9 cellular contexts compared by ENCODE assay signal in the genomic region with DNA sequence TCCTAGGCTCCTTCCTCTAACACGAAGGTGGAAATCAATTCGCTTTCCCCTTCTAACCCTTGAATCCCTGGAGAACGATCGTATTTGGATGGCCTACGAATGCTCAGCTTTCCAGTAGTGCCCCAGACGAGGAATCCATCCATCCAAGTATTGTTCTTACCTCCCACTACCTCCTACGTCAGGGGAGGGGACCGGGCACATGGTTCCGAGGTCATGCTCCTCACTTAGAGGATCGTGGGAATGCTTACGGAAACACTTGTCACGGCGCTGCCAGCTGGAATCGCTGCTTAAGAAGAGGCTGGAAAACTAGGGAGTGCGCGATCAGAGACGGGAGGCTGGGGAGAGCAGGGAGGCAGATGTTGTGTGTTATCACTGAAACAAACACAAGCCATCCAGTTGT. TPM values are rescaled to one million over a fixed set of nuclear protein-coding genes. Genes with fewer than 3 reads are reported as not detected.
A peak's percentile ranks its signal among the peaks of the same experiment; 100 is the strongest.
DNase-seq lines count a peak whose midpoint lies in the region; ATAC-seq and TF ChIP-seq lines count a peak whose summit lies in the region.
"Had no signal": no experiment of that assay in that cellular context is flagged by ENCODE, and none has a peak within 500 bp of the region (broad histone marks: within the 10 kb centered on the region; RNA-seq: fewer than 3 reads in every experiment).

No MANE protein-coding gene starts in this region.

- no peak for TF ChIP-seq POLR2A in spleen (IDR thresholded peaks at IDR 0.05)

- H3K27me3 ChIP-seq in RWPE2 (ENCODE audit: insufficient read depth, poor library complexity, severe bottlenecking) (no peaks in the 10 kb centered on the region), liver (ENCODE audit: control insufficient read depth in 4 of 4, insufficient read depth in 4 of 4, low read length in 3 of 4) (no peaks in the 10 kb centered on the region), spleen (replicated peaks in 1 of 7) (no peaks in the 10 kb centered on the region)

- H3K4me1 ChIP-seq in RWPE2 (ENCODE audit: insufficient read depth, poor library complexity, severe bottlenecking) (peaks cover 63% of the 10 kb centered on the region), liver (ENCODE audit: control insufficient read depth in 4 of 4, insufficient read depth in 4 of 4, low read length in 3 of 4) (peaks cover 13 to 56% (median 46%) of the 10 kb centered on the region in 4 donors), spleen (peaks cover 59 to 100% (median 83%) of the 10 kb centered on the region in 6 donors)

- no peak for ATAC-seq in RWPE2 (ENCODE audit: low read depth)
- ATAC-seq in SK-N-SH treated with all-trans-retinoic acid at 6 μM for 48 hours: no peak

- H3K9ac ChIP-seq in liver (ENCODE audit: low read depth in 1 of 2, low read length in 2 of 2): no peak overlapping the region

- H3K4me3 ChIP-seq in RWPE2 (ENCODE audit: severe bottlenecking): no peak overlapping the region
- H3K4me3 ChIP-seq in coronary artery: peak overlapping the region; percentile 14
- H3K4me3 ChIP-seq in liver (ENCODE audit: low read depth in 1 of 3, low read length in 3 of 3): no peak overlapping the region
- H3K4me3 ChIP-seq in spleen: no peak overlapping the region

- TF ChIP-seq CTCF in RWPE2 (IDR thresholded peaks at IDR 0.05; ENCODE audit: poor library complexity, severe bottlenecking): no peak
- TF ChIP-seq CTCF in coronary artery (IDR thresholded peaks at IDR 0.05): no peak
- no peak for TF ChIP-seq CTCF in liver (IDR thresholded peaks at IDR 0.05; ENCODE audit: low read depth, low read length, missing input control)
- no peak for TF ChIP-seq CTCF in spleen (IDR thresholded peaks at IDR 0.05 in 8 of 11, conservative IDR thresholded peaks at IDR 0.05 in 3 of 11)

- H3K27ac ChIP-seq in RWPE2 (ENCODE audit: poor library complexity, severe bottlenecking) (peak overlapping the region; percentile 81), coronary artery (peak overlapping the region; percentile 86 to 90), liver (ENCODE audit: low read depth in 1 of 2, low read length in 2 of 2) (peak overlapping the region; percentile 72 to 84), spleen (peak overlapping the region in 7 of 8 donors; percentile 30 to 81 (median 73))

- no peaks in the 10 kb centered on the region for H3K9me3 ChIP-seq in RWPE2 (ENCODE audit: severe bottlenecking)
- no peaks in the 10 kb centered on the region for H3K9me3 ChIP-seq in liver (ENCODE audit: control insufficient read depth in 4 of 4, low read length in 3 of 4)
- no peaks in the 10 kb centered on the region for H3K9me3 ChIP-seq in spleen

- WGBS in liver: 77% methylated on average over 17 of the region's 17 CpGs
- WGBS in spleen, 5 donors: 63 to 80% (median 71%) methylated on average over 17 of the region's 17 CpGs

- no peak for TF ChIP-seq RAD21 in liver (IDR thresholded peaks at IDR 0.05)

- H3K36me3 ChIP-seq in RWPE2 (ENCODE audit: low read depth): peaks cover 29% of the 10 kb centered on the region
- no peaks in the 10 kb centered on the region for H3K36me3 ChIP-seq in liver (ENCODE audit: control insufficient read depth in 4 of 4, insufficient read depth in 3 of 4, low read depth in 1 of 4, low read length in 3 of 4)
- H3K36me3 ChIP-seq in spleen: peaks cover 0 to 49% (median 2%) of the 10 kb centered on the region in 6 donors

- intact Hi-C loops in spleen (cut with DNase I; ENCODE audit: low total_unique reads): no loop called here

- DNase-seq in RWPE2 (ENCODE audit: low spot score) (no peak), coronary artery (ENCODE audit: low spot score) (peak; percentile 88), spleen (no peak), activated gamma-delta T cell treated with Interleukin-2 at 50 U/mL for 16 hours (no peak), NCI-H128 (lab: John Stamatoyannopoulos, UW; ENCODE audit: unreplicated experiment) (no peak), DMS114 treated with DMSO at 0.1 percent for 48 hours (lab: John Stamatoyannopoulos, UW; ENCODE audit: unreplicated experiment) (no peak)
- DNase-seq: activated CD4-positive, alpha-beta T cell treated with anti-CD3 and anti-CD28 coated beads for 48 hours had no signal

TF ChIP-seq in liver, 16 proteins besides CTCF, POLR2A, EP300 and RAD21:
- TF ChIP-seq RXRA (IDR thresholded peaks at IDR 0.05): peak in 1 of 2 donors; percentile 22
- no peak for TF ChIP-seq HNF4G (IDR thresholded peaks at IDR 0.05)
- TF ChIP-seq NR2F2 (IDR thresholded peaks at IDR 0.05): peak; percentile 77

TF ChIP-seq in SK-N-SH treated with all-trans-retinoic acid at 6 μM for 48 hours, 23 proteins besides CTCF, POLR2A, EP300 and RAD21:
- TF ChIP-seq ZNF8 (CRISPR knock-in tag; IDR thresholded peaks at IDR 0.05) (no peak), TCF4 (CRISPR knock-in tag; IDR thresholded peaks at IDR 0.05; ENCODE audit: borderline replicate concordance) (no peak), OSR1 (CRISPR knock-in tag; IDR thresholded peaks at IDR 0.05) (no peak), SNAI2 (CRISPR knock-in tag; IDR thresholded peaks at IDR 0.05) (no peak), ZNF565 (CRISPR knock-in tag; conservative IDR thresholded peaks at IDR 0.05; ENCODE audit: low read depth) (no peak), ARNTL (CRISPR knock-in tag; IDR thresholded peaks at IDR 0.05; ENCODE audit: borderline replicate concordance, low read depth) (no peak), ISL1 (CRISPR knock-in tag; IDR thresholded peaks at IDR 0.05) (no peak), ZC3H10 (CRISPR knock-in tag; IDR thresholded peaks at IDR 0.05) (no peak), CSDC2 (CRISPR knock-in tag; IDR thresholded peaks at IDR 0.05) (no peak)
- TF ChIP-seq, protein P1, sequence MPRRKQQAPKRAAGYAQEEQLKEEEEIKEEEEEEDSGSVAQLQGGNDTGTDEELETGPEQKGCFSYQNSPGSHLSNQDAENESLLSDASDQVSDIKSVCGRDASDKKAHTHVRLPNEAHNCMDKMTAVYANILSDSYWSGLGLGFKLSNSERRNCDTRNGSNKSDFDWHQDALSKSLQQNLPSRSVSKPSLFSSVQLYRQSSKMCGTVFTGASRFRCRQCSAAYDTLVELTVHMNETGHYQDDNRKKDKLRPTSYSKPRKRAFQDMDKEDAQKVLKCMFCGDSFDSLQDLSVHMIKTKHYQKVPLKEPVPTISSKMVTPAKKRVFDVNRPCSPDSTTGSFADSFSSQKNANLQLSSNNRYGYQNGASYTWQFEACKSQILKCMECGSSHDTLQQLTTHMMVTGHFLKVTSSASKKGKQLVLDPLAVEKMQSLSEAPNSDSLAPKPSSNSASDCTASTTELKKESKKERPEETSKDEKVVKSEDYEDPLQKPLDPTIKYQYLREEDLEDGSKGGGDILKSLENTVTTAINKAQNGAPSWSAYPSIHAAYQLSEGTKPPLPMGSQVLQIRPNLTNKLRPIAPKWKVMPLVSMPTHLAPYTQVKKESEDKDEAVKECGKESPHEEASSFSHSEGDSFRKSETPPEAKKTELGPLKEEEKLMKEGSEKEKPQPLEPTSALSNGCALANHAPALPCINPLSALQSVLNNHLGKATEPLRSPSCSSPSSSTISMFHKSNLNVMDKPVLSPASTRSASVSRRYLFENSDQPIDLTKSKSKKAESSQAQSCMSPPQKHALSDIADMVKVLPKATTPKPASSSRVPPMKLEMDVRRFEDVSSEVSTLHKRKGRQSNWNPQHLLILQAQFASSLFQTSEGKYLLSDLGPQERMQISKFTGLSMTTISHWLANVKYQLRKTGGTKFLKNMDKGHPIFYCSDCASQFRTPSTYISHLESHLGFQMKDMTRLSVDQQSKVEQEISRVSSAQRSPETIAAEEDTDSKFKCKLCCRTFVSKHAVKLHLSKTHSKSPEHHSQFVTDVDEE (CRISPR knock-in tag; IDR thresholded peaks at IDR 0.05): no peak

RNA-seq across cellular contexts. Expression of a gene that starts 47.4 kb away (rescaled TPM):
- total RNA-seq in liver (10 to 100 TPM; 38.3 to 43.2 TPM), spleen (100 to 1,000 TPM; 139 to 386 (median 302) TPM)
- polyA plus RNA-seq in liver (10 to 100 TPM; 59.0 to 98.9 TPM), spleen (100 to 1,000 TPM; 221 to 281 (median 274) TPM)
